ENCODE assay signal across 17 cellular contexts in the genomic region with DNA sequence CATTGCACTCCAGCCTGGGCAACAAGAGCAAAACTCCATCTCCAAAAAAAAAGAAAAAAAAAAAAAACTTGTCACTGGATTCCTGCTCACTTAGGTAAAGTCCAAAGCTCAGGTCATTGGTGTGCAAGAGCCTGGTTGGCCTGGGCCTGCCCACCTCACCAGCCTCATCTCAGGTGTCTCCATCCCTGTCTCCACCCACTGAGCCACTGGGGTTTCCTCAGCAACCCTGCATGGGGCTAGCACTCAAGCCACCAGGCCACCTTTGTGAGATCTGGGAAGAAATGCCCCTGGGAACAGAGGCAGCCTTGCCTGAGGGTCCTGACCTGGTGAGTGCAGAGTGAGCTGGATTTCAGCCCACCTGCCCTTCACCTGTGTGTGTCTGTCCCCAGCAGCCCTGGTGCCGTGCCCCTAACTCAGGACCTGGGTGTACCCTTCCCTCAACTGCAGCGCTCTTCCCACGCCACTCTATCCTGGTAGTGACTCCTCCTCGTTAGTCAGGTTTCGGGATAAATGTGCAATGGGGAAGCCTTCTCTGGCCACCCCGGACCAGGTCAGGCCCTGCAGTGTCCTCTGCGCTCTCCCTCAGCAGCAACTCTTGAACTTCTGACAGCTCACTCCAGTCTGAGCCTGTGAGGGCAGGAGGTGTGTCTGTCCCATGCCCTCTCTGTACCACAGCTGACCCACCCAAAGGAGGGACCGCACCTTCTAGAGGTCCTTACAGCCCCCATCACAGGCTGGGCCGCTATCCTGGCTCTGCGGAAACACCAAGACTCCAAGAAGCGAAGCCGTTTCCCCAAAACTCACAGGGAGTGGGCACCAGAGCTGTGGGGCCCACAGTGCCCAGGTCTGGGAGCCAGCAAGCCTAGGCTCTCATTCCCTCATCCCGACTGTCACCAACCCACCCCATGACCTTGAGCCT. TPM values are rescaled to one million over a fixed set of nuclear protein-coding genes. Genes with fewer than 3 reads are reported as not detected.
A peak's percentile ranks its signal among the peaks of the same experiment; 100 is the strongest.
DNase-seq lines count a peak whose midpoint lies in the region; ATAC-seq and TF ChIP-seq lines count a peak whose summit lies in the region.
"Had no signal": no experiment of that assay in that cellular context is flagged by ENCODE, and none has a peak within 500 bp of the region (broad histone marks: within the 10 kb centered on the region; RNA-seq: fewer than 3 reads in every experiment).

No MANE protein-coding gene starts in this region.

- H3K4me3 ChIP-seq in HEK293 (ENCODE audit: low read depth, low read length): no peak overlapping the region
- H3K4me3 ChIP-seq in spleen: no peak overlapping the region
- H3K4me3 ChIP-seq: GM23338, MG63, PC-9 had no signal

- no peak for TF ChIP-seq CTCF in HEK293 (tag by site-specific recombination; IDR thresholded peaks at IDR 0.05)
- TF ChIP-seq CTCF in spleen (IDR thresholded peaks at IDR 0.05 in 8 of 11, conservative IDR thresholded peaks at IDR 0.05 in 3 of 11): no peak

- WGBS in spleen, 5 donors: 92 to 97% (median 94%) methylated on average over 12 to 13 of the region's 13 CpGs

- H3K36me3 Mint-ChIP-seq in activated naive CD8-positive, alpha-beta T cell treated with anti-CD3 and anti-CD28 coated beads for 36 hours: no peaks in the 10 kb centered on the region

- DNase-seq in activated CD8-positive, alpha-beta memory T cell treated with anti-CD3 and anti-CD28 coated beads for 24 hours: peak; percentile 42
- DNase-seq in activated CD8-positive, alpha-beta memory T cell treated with anti-CD3 and anti-CD28 coated beads, Interleukin-2, amount 50 U/mL, for 48 hours: no peak
- DNase-seq in kidney tubule cell (ENCODE audit: low spot score) (peak; percentile 63), spleen (peak; percentile 69), DMS 273 treated with DMSO at 0.1 percent for 48 hours (lab: John Stamatoyannopoulos, UW) (no peak)
- no peak for DNase-seq in activated naive CD8-positive, alpha-beta T cell treated with anti-CD3 and anti-CD28 coated beads for 36 hours
- DNase-seq: CD4-positive, alpha-beta T cell; MG63; NCI-H1092 treated with DMSO at 0.1 percent for 48 hours; NCI-H1694; NCI-H2107; NCI-H226; NCI-H526 treated with DMSO at 0.1 percent for 48 hours; PC-9 had no signal

- H3K36me3 ChIP-seq in HEK293 (ENCODE audit: control insufficient read depth in 2 of 2, insufficient read depth in 1 of 2, low read length in 2 of 2): no peaks in the 10 kb centered on the region
- no peaks in the 10 kb centered on the region for H3K36me3 ChIP-seq in spleen
- H3K36me3 ChIP-seq: MG63 had no signal

- peaks cover 15% of the 10 kb centered on the region for H3K27me3 Mint-ChIP-seq in activated naive CD8-positive, alpha-beta T cell treated with anti-CD3 and anti-CD28 coated beads for 36 hours

- H3K9me3 ChIP-seq in HEK293 (ENCODE audit: control insufficient read depth, insufficient read depth, low read depth, low read length) (no peaks in the 10 kb centered on the region), spleen (no peaks in the 10 kb centered on the region)
- H3K9me3 ChIP-seq: MG63 had no signal

- H3K27me3 ChIP-seq in spleen (replicated peaks in 1 of 7): peaks cover 0 to 21% (median 0%) of the 10 kb centered on the region in 7 donors
- H3K27me3 ChIP-seq: MG63 had no signal

- intact Hi-C loops in spleen (cut with DNase I; ENCODE audit: low total_unique reads): no loop called here

- ATAC-seq in esophagus mucosa: no peak
- ATAC-seq: GM23338 had no signal

- H3K4me3 Mint-ChIP-seq in activated naive CD8-positive, alpha-beta T cell treated with anti-CD3 and anti-CD28 coated beads for 36 hours: no peak overlapping the region
- H3K4me3 Mint-ChIP-seq: CD4-positive, alpha-beta T cell; GM23338 had no signal

- no peaks in the 10 kb centered on the region for H3K4me1 ChIP-seq in HEK293 (ENCODE audit: control insufficient read depth, insufficient read depth, low read length)
- peaks cover 0 to 13% (median under 1%) of the 10 kb centered on the region in 6 donors for H3K4me1 ChIP-seq in spleen

- no peaks in the 10 kb centered on the region for H3K9me3 Mint-ChIP-seq in activated naive CD8-positive, alpha-beta T cell treated with anti-CD3 and anti-CD28 coated beads for 36 hours
- H3K9me3 Mint-ChIP-seq: CD4-positive, alpha-beta T cell had no signal

- CTCF ChIA-PET in HEK293 (lab: Yijun Ruan, JAX): interaction anchor here (0.6 to 2.1 kb wide), 3 partner anchors 7 to 13 kb away, joined by 3 to 6 read pairs (median 4); no protein-coding TSS in a partner anchor

- H3K27ac ChIP-seq in HEK293 (ENCODE audit: extremely low read depth, low read depth, low read length): no peak overlapping the region
- no peak overlapping the region for H3K27ac ChIP-seq in spleen
- H3K27ac ChIP-seq: PC-9 had no signal

- no peak overlapping the region for H3K27ac Mint-ChIP-seq in activated naive CD8-positive, alpha-beta T cell treated with anti-CD3 and anti-CD28 coated beads for 36 hours
- H3K27ac Mint-ChIP-seq: CD4-positive, alpha-beta T cell; GM23338 had no signal

- no peak for TF ChIP-seq POLR2A in spleen (IDR thresholded peaks at IDR 0.05)

- POLR2A ChIA-PET in HEK293 (lab: Yijun Ruan, JAX): no interaction called here

- no peaks in the 10 kb centered on the region for H3K4me1 Mint-ChIP-seq in activated naive CD8-positive, alpha-beta T cell treated with anti-CD3 and anti-CD28 coated beads for 36 hours

TF ChIP-seq in HEK293, 187 proteins besides CTCF, POLR2A, EP300 and RAD21:
- no peak for TF ChIP-seq ZBTB48 (tag by site-specific recombination; IDR thresholded peaks at IDR 0.05)
- TF ChIP-seq ZXDB (tag by site-specific recombination; IDR thresholded peaks at IDR 0.05): 0 out of 2 replicates have a peak, but pooled peaks have one; percentile 18

RNA-seq across cellular contexts. Expression of a gene that starts 3.3 kb away (rescaled TPM):
- total RNA-seq in spleen: 10 to 100 TPM in 1 of 7 donors, 1 to 10 TPM in 5, under 1 TPM in 1; 0.76 to 11.0 (median 4.0) TPM
- polyA plus RNA-seq in spleen: 1 to 10 TPM in 1 of 3 donors, under 1 TPM in 2; 0.22 to 8.3 (median 0.41) TPM
- 273 TPM for total RNA-seq in esophagus mucosa
- not detected for total RNA-seq in activated naive CD8-positive, alpha-beta T cell treated with anti-CD3 and anti-CD28 coated beads for 36 hours
- total RNA-seq: CD4-positive, alpha-beta T cell; GM23338 had no signal
- polyA plus RNA-seq: GM23338 had no signal

RNA-seq across cellular contexts. Expression of a gene that starts 45.5 kb away (rescaled TPM):
- total RNA-seq in spleen (10 to 100 TPM; 12.9 to 24.5 (median 16.0) TPM), esophagus mucosa (0.64 TPM)
- 10 to 100 TPM in 1 of 3 donors, 1 to 10 TPM in 2; 2.9 to 12.1 (median 4.4) TPM for polyA plus RNA-seq in spleen
- total RNA-seq in activated naive CD8-positive, alpha-beta T cell treated with anti-CD3 and anti-CD28 coated beads for 36 hours: not detected
- total RNA-seq: CD4-positive, alpha-beta T cell; GM23338; PC-9 had no signal
- polyA plus RNA-seq: GM23338 had no signal

RNA-seq across cellular contexts. Expression of a gene that starts 49.3 kb away (rescaled TPM):
- total RNA-seq in spleen (under 1 TPM in 1 of 7 donors, not detected in 6; 0.43 TPM), esophagus mucosa (not detected)
- not detected for polyA plus RNA-seq in spleen
- not detected for total RNA-seq in activated naive CD8-positive, alpha-beta T cell treated with anti-CD3 and anti-CD28 coated beads for 36 hours
- total RNA-seq: CD4-positive, alpha-beta T cell; GM23338; PC-9 had no signal
- polyA plus RNA-seq: GM23338 had no signal

Comparison
In these comparisons a context has a peak if more than half of its experiments do, and no peak if none do; other contexts are left out.
1. DNase-seq: peak in activated CD8-positive, alpha-beta memory T cell treated with anti-CD3 and anti-CD28 coated beads for 24 hours (single experiment), kidney tubule cell (single experiment) and spleen (single experiment); none in activated CD8-positive, alpha-beta memory T cell treated with anti-CD3 and anti-CD28 coated beads, Interleukin-2, amount 50 U/mL, for 48 hours (single experiment), DMS 273 treated with DMSO at 0.1 percent for 48 hours (single experiment) and activated naive CD8-positive, alpha-beta T cell treated with anti-CD3 and anti-CD28 coated beads for 36 hours (single experiment).
2. RNA of a gene that starts 3.3 kb away (total RNA-seq): 273 TPM in esophagus mucosa (single experiment); 0.76 to 11.0 TPM in spleen and not detected in activated naive CD8-positive, alpha-beta T cell treated with anti-CD3 and anti-CD28 coated beads for 36 hours; every median in the first group is over 10 times any median in the second.